ENCODE assay signal across 11 cellular contexts in the genomic region with DNA sequence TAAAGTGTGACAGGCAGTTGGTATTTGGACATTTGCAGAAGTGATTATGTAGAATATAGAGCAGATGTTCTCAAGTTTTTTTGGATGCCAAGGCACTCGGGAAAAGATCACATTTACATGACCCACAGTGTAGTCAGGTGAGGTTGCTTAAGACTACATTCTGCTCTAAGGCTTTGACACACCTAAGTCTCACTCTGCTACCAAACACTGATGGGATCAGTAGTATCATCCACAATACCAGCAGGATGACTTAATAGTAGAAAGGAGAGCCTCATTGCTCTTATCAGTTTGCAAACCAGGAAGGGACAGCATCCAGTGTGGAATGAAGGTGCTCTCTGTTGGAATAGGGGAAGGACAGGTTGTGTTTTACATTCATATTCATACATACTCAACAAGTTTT. TPM values are rescaled to one million over a fixed set of nuclear protein-coding genes. Genes with fewer than 3 reads are reported as not detected.
"Had no signal": no experiment of that assay in that cellular context is flagged by ENCODE, and none has a peak within 500 bp of the region (broad histone marks: within the 10 kb centered on the region; RNA-seq: fewer than 3 reads in every experiment).

No MANE protein-coding gene starts in this region.

- H3K27ac ChIP-seq: GM23248 had no signal

- H3K9me3 ChIP-seq: HAP-1 had no signal

- H3K36me3 ChIP-seq: HAP-1 had no signal

- ATAC-seq: GM23338, HCT116 had no signal

- H3K4me3 ChIP-seq: GM23248, GM23338, HAP-1 had no signal

- H2AFZ ChIP-seq: GM23248, GM23338 had no signal

- H3K4me2 ChIP-seq: GM23338 had no signal

- H3K4me1 ChIP-seq: HAP-1 had no signal

- DNase-seq: GM23248, GOT3, H7, H9, HCEC 1CT, HFFc6 had no signal

- H3K9ac ChIP-seq: GM23248 had no signal

RNA-seq across cellular contexts. Expression of gene SPATA31D1, which starts 2.5 kb away (rescaled TPM):
- total RNA-seq: GM23248, GM23338, H1, H4, H7, H9, HFFc6 had no signal
- polyA plus RNA-seq: GM23248, GM23338, H1 had no signal

RNA-seq across cellular contexts. Expression of gene SPATA31D3, which starts 42.8 kb away (rescaled TPM):
- total RNA-seq: GM23248, GM23338, H1, H4, H7, H9, HFFc6 had no signal
- polyA plus RNA-seq: GM23248, GM23338, H1 had no signal

RNA-seq across cellular contexts. Expression of gene SPATA31D4, which starts 57.8 kb away (rescaled TPM):
- total RNA-seq: GM23248, GM23338, H1, H4, H7, H9, HFFc6 had no signal
- polyA plus RNA-seq: GM23248, GM23338, H1 had no signal
